23 cellular contexts compared by ENCODE assay signal in genomic region chr2:179953359-179953758, GRCh38. TPM values are rescaled to one million over a fixed set of nuclear protein-coding genes. Genes with fewer than 3 reads are reported as not detected.
A peak's percentile ranks its signal among the peaks of the same experiment; 100 is the strongest.
DNase-seq lines count a peak whose midpoint lies in the region; ATAC-seq and TF ChIP-seq lines count a peak whose summit lies in the region.
"Had no signal": no experiment of that assay in that cellular context is flagged by ENCODE, and none has a peak within 500 bp of the region (broad histone marks: within the 10 kb centered on the region; RNA-seq: fewer than 3 reads in every experiment).

No MANE protein-coding gene starts in this region.

- no peak for DNase-seq in activated T-cell treated with anti-CD3 and anti-CD28 coated beads, Interleukin-2, amount 50 U/mL, for 72 hours
- DNase-seq in activated T-cell treated with anti-CD3 and anti-CD28 coated beads, Interleukin-2, amount 50 U/mL, for 4 hours: no peak
- no peak for DNase-seq in H9
- DNase-seq in effector memory CD8-positive, alpha-beta T cell: no peak
- no peak for DNase-seq in NCI-H446 (lab: John Stamatoyannopoulos, UW)
- DNase-seq in stomach: no peak
- DNase-seq: Calu3; HCEC 1CT; NCI-H1048; NCI-H1417 treated with DMSO at 0.1 percent for 48 hours; NCI-H1694 treated with DMSO at 0.1 percent for 48 hours; NCI-H2227 treated with DMSO at 0.1 percent for 48 hours; NCI-H510A; NCI-H69; NK-92 treated with Interleukin-12 subunit alpha and Interleukin-12 subunit beta, amount 100 ng/mL, for 24 hours; SHP77 had no signal

- no peak overlapping the region for H3K56ac ChIP-seq in H9 (ENCODE audit: insufficient read length, low read depth, low read length)

- H3K4me1 Mint-ChIP-seq in activated T-cell treated with anti-CD3 and anti-CD28 coated beads, Interleukin-2, amount 50 U/mL, for 72 hours (ENCODE audit: low read depth): no peaks in the 10 kb centered on the region
- no peaks in the 10 kb centered on the region for H3K4me1 Mint-ChIP-seq in activated T-cell treated with anti-CD3 and anti-CD28 coated beads, Interleukin-2, amount 50 U/mL, for 4 hours (ENCODE audit: low read depth)
- no peaks in the 10 kb centered on the region; a peak in 1 of 4 replicates for H3K4me1 Mint-ChIP-seq in H9
- H3K4me1 Mint-ChIP-seq in effector memory CD8-positive, alpha-beta T cell (ENCODE audit: low read depth in 2 of 2): no peaks in the 10 kb centered on the region

- H3K27me3 Mint-ChIP-seq in activated T-cell treated with anti-CD3 and anti-CD28 coated beads, Interleukin-2, amount 50 U/mL, for 72 hours (ENCODE audit: low read depth): no peaks in the 10 kb centered on the region
- no peaks in the 10 kb centered on the region for H3K27me3 Mint-ChIP-seq in activated T-cell treated with anti-CD3 and anti-CD28 coated beads, Interleukin-2, amount 50 U/mL, for 4 hours (ENCODE audit: low read depth)
- H3K27me3 Mint-ChIP-seq in H9 (ENCODE audit: low read depth): no peaks in the 10 kb centered on the region
- no peaks in the 10 kb centered on the region for H3K27me3 Mint-ChIP-seq in effector memory CD8-positive, alpha-beta T cell
- H3K27me3 Mint-ChIP-seq: IgD-negative memory B cell had no signal

- H3K27ac Mint-ChIP-seq in activated T-cell treated with anti-CD3 and anti-CD28 coated beads, Interleukin-2, amount 50 U/mL, for 72 hours: peak overlapping the region; percentile 91
- peak overlapping the region in 2 of 3 experiments; percentile 56 to 58; a peak in 2 of 7 replicates for H3K27ac Mint-ChIP-seq in H9
- peak overlapping the region; percentile 6 to 8 for H3K27ac Mint-ChIP-seq in effector memory CD8-positive, alpha-beta T cell
- H3K27ac Mint-ChIP-seq: GM23338, IgD-negative memory B cell had no signal

- no peak overlapping the region for H2AK5ac ChIP-seq in H9 (ENCODE audit: insufficient read length, low read length)

- no peak overlapping the region for H3T11ph ChIP-seq in H9 (ENCODE audit: low read length)

- no peak overlapping the region for H3K4ac ChIP-seq in H9 (ENCODE audit: low read depth, low read length)

- H3K23me2 ChIP-seq in H9 (ENCODE audit: insufficient read length, low read depth, low read length, poor library complexity, severe bottlenecking): no peaks in the 10 kb centered on the region

- no peak overlapping the region for H3K18ac ChIP-seq in H9 (ENCODE audit: insufficient read length, low read depth, low read length)

- no peak overlapping the region for H2BK120ac ChIP-seq in H9 (ENCODE audit: low read depth, low read length, poor library complexity, severe bottlenecking)

- H2BK5ac ChIP-seq in H9 (ENCODE audit: insufficient read length, low read length): no peak overlapping the region

- H3K9me3 ChIP-seq in H9 (ENCODE audit: control insufficient read depth, low read depth, low read length): no peaks in the 10 kb centered on the region
- no peaks in the 10 kb centered on the region for H3K9me3 ChIP-seq in stomach

- no peak overlapping the region for H3K9ac ChIP-seq in H9 (ENCODE audit: extremely low read depth, insufficient read length, low read length)
- H3K9ac ChIP-seq: KMS-11 had no signal

- intact Hi-C loops in stomach (cut with DNase I; ENCODE audit: low total_unique reads): no loop called here

- H3K27ac ChIP-seq in 22Rv1 (peak overlapping the region; percentile 58), H9 (ENCODE audit: insufficient read length, low read depth, low read length) (no peak overlapping the region), stomach (no peak overlapping the region)
- H3K27ac ChIP-seq: KMS-11, RWPE1 had no signal

- no peaks in the 10 kb centered on the region for H3K27me3 ChIP-seq in H9 (ENCODE audit: insufficient read depth, low read length)
- no peaks in the 10 kb centered on the region for H3K27me3 ChIP-seq in stomach

- H4K20me1 ChIP-seq in H9 (ENCODE audit: control insufficient read depth, insufficient read depth, insufficient read length): no peaks in the 10 kb centered on the region

- H3K4me1 ChIP-seq in H9 (ENCODE audit: insufficient read depth, low read length): no peaks in the 10 kb centered on the region
- no peaks in the 10 kb centered on the region for H3K4me1 ChIP-seq in stomach

- no peak for TF ChIP-seq EP300 in stomach (IDR thresholded peaks at IDR 0.05)

- peaks cover 6 to 23% of the 10 kb centered on the region in 2 donors for H3K36me3 Mint-ChIP-seq in activated T-cell treated with anti-CD3 and anti-CD28 coated beads, Interleukin-2, amount 50 U/mL, for 72 hours (ENCODE audit: insufficient read depth in 2 of 2)
- H3K36me3 Mint-ChIP-seq in activated T-cell treated with anti-CD3 and anti-CD28 coated beads, Interleukin-2, amount 50 U/mL, for 4 hours (ENCODE audit: insufficient read depth): peaks cover 42% of the 10 kb centered on the region
- H3K36me3 Mint-ChIP-seq in H9 (ENCODE audit: insufficient read depth in 1 of 3, low read depth in 3 of 3): peaks cover 6 to 55% (median 54%) of the 10 kb centered on the region in 3 experiments; a peak in 5 of 7 replicates
- H3K36me3 Mint-ChIP-seq in effector memory CD8-positive, alpha-beta T cell (ENCODE audit: insufficient read depth): peaks cover 58% of the 10 kb centered on the region

- no CpG with 5 or more reads among the region's 1 CpG for WGBS in H9 (ENCODE audit: extremely low coverage, insufficient read length, low lambda C conversion rate)
- 95 to 100% (median 99%) methylated on average over 1 of the region's 1 CpG for WGBS in stomach, 5 donors

- H3K23ac ChIP-seq in H9 (ENCODE audit: insufficient read length, low read depth, low read length): no peak overlapping the region

- no peak overlapping the region for H3K4me3 ChIP-seq in stomach
- H3K4me3 ChIP-seq: GM23338 had no signal

- no peak overlapping the region for H3K4me2 ChIP-seq in H9 (ENCODE audit: insufficient read depth, insufficient read length, low read length)
- H3K4me2 ChIP-seq: GM23338, KMS-11 had no signal

- no peaks in the 10 kb centered on the region for H3K79me1 ChIP-seq in H9 (ENCODE audit: insufficient read depth, low read depth, low read length, poor library complexity, severe bottlenecking)

- no peak for ATAC-seq in activated T-cell treated with anti-CD3 and anti-CD28 coated beads, Interleukin-2, amount 50 U/mL, for 72 hours (replicated peaks in 1 of 2)
- ATAC-seq in activated T-cell treated with anti-CD3 and anti-CD28 coated beads, Interleukin-2, amount 50 U/mL, for 4 hours: no peak
- no peak for ATAC-seq in effector memory CD8-positive, alpha-beta T cell (replicated peaks)
- ATAC-seq in HG03439 (IDR thresholded peaks at IDR 0.05; ENCODE audit: unreplicated experiment): no peak
- ATAC-seq: GM23338, Panc1 had no signal

- H4K5ac ChIP-seq in H9 (ENCODE audit: insufficient read length, low read depth, low read length): no peak overlapping the region

- no peak overlapping the region for H4K91ac ChIP-seq in H9 (ENCODE audit: insufficient read length, low read depth, low read length)

- peaks cover 31 to 87% (median 81%) of the 10 kb centered on the region in 4 donors for H3K36me3 ChIP-seq in stomach

- no peak for TF ChIP-seq POLR2A in stomach (IDR thresholded peaks at IDR 0.05)

- H3K9me3 Mint-ChIP-seq in activated T-cell treated with anti-CD3 and anti-CD28 coated beads, Interleukin-2, amount 50 U/mL, for 72 hours: no peaks in the 10 kb centered on the region
- H3K9me3 Mint-ChIP-seq in activated T-cell treated with anti-CD3 and anti-CD28 coated beads, Interleukin-2, amount 50 U/mL, for 4 hours: no peaks in the 10 kb centered on the region
- H3K9me3 Mint-ChIP-seq in H9: no peaks in the 10 kb centered on the region
- H3K9me3 Mint-ChIP-seq in effector memory CD8-positive, alpha-beta T cell: no peaks in the 10 kb centered on the region
- H3K9me3 Mint-ChIP-seq: GM23338, IgD-negative memory B cell had no signal

- H3K14ac ChIP-seq in H9 (ENCODE audit: insufficient read depth, low read length): no peak overlapping the region

- no peak overlapping the region for H2BK20ac ChIP-seq in H9 (ENCODE audit: low read depth, low read length, poor library complexity, severe bottlenecking)

- no peak overlapping the region for H3K4me3 Mint-ChIP-seq in activated T-cell treated with anti-CD3 and anti-CD28 coated beads, Interleukin-2, amount 50 U/mL, for 72 hours
- H3K4me3 Mint-ChIP-seq in activated T-cell treated with anti-CD3 and anti-CD28 coated beads, Interleukin-2, amount 50 U/mL, for 4 hours: no peak overlapping the region
- H3K4me3 Mint-ChIP-seq in H9: no peak overlapping the region
- no peak overlapping the region for H3K4me3 Mint-ChIP-seq in effector memory CD8-positive, alpha-beta T cell
- H3K4me3 Mint-ChIP-seq: GM23338, IgD-negative memory B cell had no signal

- H2BK15ac ChIP-seq in H9 (ENCODE audit: low read depth, low read length): no peak overlapping the region

- no peaks in the 10 kb centered on the region for H3K79me2 ChIP-seq in H9 (ENCODE audit: insufficient read depth, low read length)

- H2AFZ ChIP-seq in H9 (ENCODE audit: low read length): no peak overlapping the region
- H2AFZ ChIP-seq: GM23338 had no signal

- no peak overlapping the region for H4K8ac ChIP-seq in H9 (replicated peaks; ENCODE audit: insufficient read length, low read depth, low read length)

- no peak for TF ChIP-seq CTCF in 22Rv1 (IDR thresholded peaks at IDR 0.05)
- TF ChIP-seq CTCF in H9 (conservative IDR thresholded peaks at IDR 0.05): no peak
- TF ChIP-seq CTCF in stomach (IDR thresholded peaks at IDR 0.05): no peak

- H2BK12ac ChIP-seq in H9 (ENCODE audit: insufficient read length, low read depth, low read length): no peak overlapping the region

RNA-seq across cellular contexts. Expression of gene CWC22, which starts 53.7 kb away (rescaled TPM):
- total RNA-seq in activated T-cell treated with anti-CD3 and anti-CD28 coated beads, Interleukin-2, amount 50 U/mL, for 72 hours: 10 to 100 TPM; 28.0 to 33.4 TPM
- 10 to 100 TPM; 30.7 to 33.4 (median 32.5) TPM for total RNA-seq in activated T-cell treated with anti-CD3 and anti-CD28 coated beads, Interleukin-2, amount 50 U/mL, for 4 hours
- 42.9 and 43.4 TPM in 2 replicates for total RNA-seq in H9 (2021)
- 10 to 100 TPM in 3 of 5 donors, 1 to 10 TPM in 2; 2.9 to 24.0 (median 17.0) TPM for total RNA-seq in stomach
- 10 to 100 TPM in 1 of 3 donors, 1 to 10 TPM in 2; 6.5 to 14.8 (median 8.2) TPM for polyA plus RNA-seq in stomach

Comparison
In these comparisons a context has a peak if more than half of its experiments do, and no peak if none do; other contexts are left out.
1. H3K27ac Mint-ChIP-seq: peak in every context shown above with its lines; median percentile 91 in activated T-cell treated with anti-CD3 and anti-CD28 coated beads, Interleukin-2, amount 50 U/mL, for 72 hours; 57 in H9; 7 in effector memory CD8-positive, alpha-beta T cell.